In genomic region chr20:51036827-51037229, GRCh38 we compare ENCODE assay signal across 1 cellular context.
TF ChIP-seq lines count a peak whose summit lies in the region.

No MANE protein-coding gene starts in this region.

TF ChIP-seq in K562, 482 proteins besides CTCF, POLR2A, EP300 and RAD21 (continued from another document and continues in another):
- TF ChIP-seq ZNF764 (CRISPR knock-in tag; IDR thresholded peaks at IDR 0.05; ENCODE audit: low read depth) (no peak), ARNT (IDR thresholded peaks at IDR 0.05) (no peak), KLF6 (CRISPR knock-in tag; IDR thresholded peaks at IDR 0.05; ENCODE audit: borderline replicate concordance) (peak; percentile 63; the same call in 1 of the 2 replicates), NR2C2 (CRISPR knock-in tag; IDR thresholded peaks at IDR 0.05) (no peak), NR2C2 (tag; IDR thresholded peaks at IDR 0.05) (peak; percentile 62), FOSL1 (tag; conservative IDR thresholded peaks at IDR 0.05) (peak; percentile 96), ZNF175 (CRISPR knock-in tag; IDR thresholded peaks at IDR 0.05; ENCODE audit: low read depth) (peak; percentile 90), VEZF1 (CRISPR knock-in tag; IDR thresholded peaks at IDR 0.05) (peak; percentile 4; the same call in 1 of the 2 replicates), ZNF280A (IDR thresholded peaks at IDR 0.05; ENCODE audit: low read depth, partially characterized antibody) (no peak), MAFK (IDR thresholded peaks at IDR 0.05; ENCODE audit: low read length) (no peak), ZFP91 (CRISPR knock-in tag; IDR thresholded peaks at IDR 0.05) (no peak), RFX1 (IDR thresholded peaks at IDR 0.05) (no peak), ESRRA (IDR thresholded peaks at IDR 0.05; ENCODE audit: borderline replicate concordance, low read depth) (peak; percentile 89), ZNF134 (CRISPR knock-in tag; conservative IDR thresholded peaks at IDR 0.05) (0 out of 2 replicates have a peak, but pooled peaks have one; percentile 4), ZNF589 (CRISPR knock-in tag; IDR thresholded peaks at IDR 0.05; ENCODE audit: low read depth) (peak; percentile 90), ARID1B (IDR thresholded peaks at IDR 0.05) (peak; percentile 24; the same call in 1 of the 2 replicates), HBP1 (CRISPR knock-in tag; IDR thresholded peaks at IDR 0.05) (no peak), TRIM28 (IDR thresholded peaks at IDR 0.05) (no peak), HIVEP1 (CRISPR knock-in tag; IDR thresholded peaks at IDR 0.05) (0 out of 2 replicates have a peak, but pooled peaks have one; percentile 11), CXXC5 (CRISPR knock-in tag; IDR thresholded peaks at IDR 0.05) (no peak), NFRKB (IDR thresholded peaks at IDR 0.05; ENCODE audit: low read depth) (no peak), ZNF444 (CRISPR knock-in tag; IDR thresholded peaks at IDR 0.05) (no peak), BDP1 (IDR thresholded peaks at IDR 0.05; ENCODE audit: insufficient read depth, insufficient read length) (no peak), CEBPG (CRISPR knock-in tag; IDR thresholded peaks at IDR 0.05) (peak; percentile 63), CEBPG (tag; conservative IDR thresholded peaks at IDR 0.05 in 1 of 2, IDR thresholded peaks at IDR 0.05 in 1 of 2) (peak; percentile 30 to 75; a peak in 3 of 4 replicates), ATF3 (IDR thresholded peaks at IDR 0.05) (peak; percentile 90), ATF3 (CRISPR knock-in tag; conservative IDR thresholded peaks at IDR 0.05) (no peak), E4F1 (CRISPR knock-in tag; IDR thresholded peaks at IDR 0.05; ENCODE audit: borderline replicate concordance) (no peak), MTA1 (IDR thresholded peaks at IDR 0.05; ENCODE audit: borderline replicate concordance) (no peak), SMAD4 (CRISPR knock-in tag; conservative IDR thresholded peaks at IDR 0.05) (peak; percentile 43; the same call in 1 of the 2 replicates), TRIM24 (IDR thresholded peaks at IDR 0.05) (peak; percentile 16 to 56; a peak in 1 of 4 replicates), POLR2AphosphoS2 (IDR thresholded peaks at IDR 0.05; ENCODE audit: low read length) (no peak), ZNF395 (CRISPR knock-in tag; IDR thresholded peaks at IDR 0.05) (peak; percentile 75), ATF1 (CRISPR knock-in tag; IDR thresholded peaks at IDR 0.05) (no peak), ATF1 (tag; IDR thresholded peaks at IDR 0.05) (no peak), RREB1 (CRISPR knock-in tag; IDR thresholded peaks at IDR 0.05) (no peak), TSHZ1 (CRISPR knock-in tag; IDR thresholded peaks at IDR 0.05) (0 out of 2 replicates have a peak, but pooled peaks have one; percentile 6), FOS (IDR thresholded peaks at IDR 0.05; ENCODE audit: extremely low read depth, insufficient read length) (no peak), ZC3H11A (IDR thresholded peaks at IDR 0.05; ENCODE audit: low read depth, low read length) (no peak), EWSR1 (IDR thresholded peaks at IDR 0.05; ENCODE audit: borderline replicate concordance, low read depth, partially characterized antibody) (no peak), DNMT1 (IDR thresholded peaks at IDR 0.05) (no peak), ZNF121 (CRISPR knock-in tag; conservative IDR thresholded peaks at IDR 0.05) (no peak), CAMTA2 (CRISPR knock-in tag; conservative IDR thresholded peaks at IDR 0.05) (no peak), TARDBP (IDR thresholded peaks at IDR 0.05) (no peak), ZNF165 (CRISPR knock-in tag; IDR thresholded peaks at IDR 0.05; ENCODE audit: borderline replicate concordance) (0 out of 2 replicates have a peak, but pooled peaks have one; percentile 7), NFE2 (IDR thresholded peaks at IDR 0.05; ENCODE audit: low read depth) (peak; percentile 30; the same call in 1 of the 2 replicates)
